13 cellular contexts compared by ENCODE assay signal in the genomic region with DNA sequence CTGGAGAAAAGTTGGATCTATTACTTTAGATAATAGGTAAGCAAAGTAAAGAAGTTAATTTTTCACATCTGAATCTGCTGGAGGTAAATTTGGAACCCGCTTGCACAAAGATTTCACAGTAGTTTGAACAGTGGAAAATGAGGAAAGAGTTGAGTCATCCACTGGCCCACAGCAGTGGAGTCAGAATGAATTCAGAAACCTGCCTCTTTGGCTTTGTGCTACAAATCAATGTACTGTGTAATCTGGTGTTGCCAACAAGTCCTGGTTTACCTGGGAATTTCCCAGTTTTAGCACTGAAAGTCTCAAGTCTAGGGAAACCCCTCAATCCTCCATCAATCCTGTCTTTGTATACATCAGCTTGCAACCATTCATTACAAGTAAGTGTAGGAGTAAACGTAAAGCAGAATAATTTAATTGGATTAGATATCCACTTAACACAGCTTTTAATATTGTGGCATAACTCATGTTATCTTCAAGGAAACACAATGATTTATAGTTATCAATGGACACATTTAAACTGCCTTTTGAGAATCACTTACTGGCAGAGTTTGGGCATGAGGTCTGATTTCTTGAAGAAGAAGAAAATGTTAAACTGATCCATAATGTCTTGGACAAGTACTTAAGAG.
DNase-seq lines count a peak whose midpoint lies in the region; ATAC-seq and TF ChIP-seq lines count a peak whose summit lies in the region.
"Had no signal": no experiment of that assay in that cellular context is flagged by ENCODE, and none has a peak within 500 bp of the region (broad histone marks: within the 10 kb centered on the region; RNA-seq: fewer than 3 reads in every experiment).

No MANE protein-coding gene starts in this region.

- H3K9me3 ChIP-seq in mammary epithelial cell (replicated peaks; ENCODE audit: insufficient read depth, low read length), result no peaks in the 10 kb centered on the region
- H3K9me3 ChIP-seq in right cardiac atrium (ENCODE audit: control insufficient read depth, low read length), result no peaks in the 10 kb centered on the region
- H3K9me3 ChIP-seq: right atrium auricular region, uterus had no signal

- no peaks in the 10 kb centered on the region for H4K20me1 ChIP-seq in mammary epithelial cell (ENCODE audit: insufficient read depth, low read length)

- H3K9me3 Mint-ChIP-seq in glutamatergic neuron (ENCODE audit: unreplicated experiment), result no peaks in the 10 kb centered on the region
- H3K9me3 Mint-ChIP-seq: activated CD4-positive, alpha-beta T cell treated with anti-CD3 and anti-CD28 coated beads, Interleukin-2, amount 10 ng/mL, durations not matched to agents 24 days and 14 days had no signal

- dilution Hi-C loops in mammary epithelial cell (cut with HindIII; ENCODE audit: low sequenced_read_pairs), result no loop called here

- H3K9ac ChIP-seq in mammary epithelial cell (ENCODE audit: insufficient read depth, low read length), result no peak overlapping the region

- H3K27ac ChIP-seq in mammary epithelial cell (ENCODE audit: insufficient read depth, low read depth, low read length), result no peak overlapping the region
- H3K27ac ChIP-seq in right cardiac atrium (ENCODE audit: low read length), result no peak overlapping the region
- H3K27ac ChIP-seq: right atrium auricular region, uterus had no signal

- H3K27ac Mint-ChIP-seq in glutamatergic neuron (ENCODE audit: unreplicated experiment), result no peak overlapping the region
- H3K27ac Mint-ChIP-seq: activated CD4-positive, alpha-beta T cell treated with anti-CD3 and anti-CD28 coated beads, Interleukin-2, amount 10 ng/mL, durations not matched to agents 24 days and 14 days; dendritic cell treated with granulocyte-macrophage colony-stimulating factor and Interleukin-4, amounts not matched to agents 40 ng/mL and 50 ng/mL, for 4 days had no signal

- no peak overlapping the region for H3K4me3 ChIP-seq in mammary epithelial cell (replicated peaks in 1 of 3; ENCODE audit: insufficient read depth in 1 of 3, low read depth in 2 of 3, low read length in 3 of 3)
- no peak overlapping the region for H3K4me3 ChIP-seq in right cardiac atrium (ENCODE audit: low read length)
- H3K4me3 ChIP-seq: right atrium auricular region, uterus had no signal

- no peak overlapping the region for H2AFZ ChIP-seq in mammary epithelial cell (ENCODE audit: low read depth, low read length)

- TF ChIP-seq CTCF in mammary epithelial cell (conservative IDR thresholded peaks at IDR 0.05 in 1 of 2, IDR thresholded peaks at IDR 0.05 in 1 of 2; ENCODE audit: extremely low read depth in 1 of 2, insufficient read depth in 1 of 2, low read depth in 1 of 2, low read length in 2 of 2), result no peak
- no peak for TF ChIP-seq CTCF in GM13977 (IDR thresholded peaks at IDR 0.05; ENCODE audit: extremely low read depth, insufficient read depth, missing control alignments)
- TF ChIP-seq CTCF in glutamatergic neuron (IDR thresholded peaks at IDR 0.05; ENCODE audit: partially characterized antibody, unreplicated experiment), result no peak

- no peaks in the 10 kb centered on the region for H3K36me3 ChIP-seq in mammary epithelial cell (ENCODE audit: insufficient read depth, low read length)
- H3K36me3 ChIP-seq: right atrium auricular region, uterus had no signal

- H3K4me1 ChIP-seq in mammary epithelial cell (ENCODE audit: insufficient read depth, low read length) (no peaks in the 10 kb centered on the region), right cardiac atrium (ENCODE audit: control insufficient read depth, insufficient read depth, low read length) (no peaks in the 10 kb centered on the region)
- H3K4me1 ChIP-seq: right atrium auricular region, uterus had no signal

- intact Hi-C loops in mammary epithelial cell (cut with micrococcal nuclease) (no loop called here), right cardiac atrium (cut with DNase I) (no loop called here)

- no peaks in the 10 kb centered on the region for H3K27me3 Mint-ChIP-seq in glutamatergic neuron (ENCODE audit: unreplicated experiment)
- H3K27me3 Mint-ChIP-seq: dendritic cell treated with granulocyte-macrophage colony-stimulating factor and Interleukin-4, amounts not matched to agents 40 ng/mL and 50 ng/mL, for 4 days had no signal

- BruUV-seq in mammary epithelial cell (replicated peaks; lab: Mats Ljungman, UMichigan), result no TSS peak

- WGBS in mammary epithelial cell (ENCODE audit: low coverage, missing lambda C conversion rate), result 33% methylated on average over 2 of the region's 2 CpGs
- 84% methylated on average over 2 of the region's 2 CpGs for WGBS in right cardiac atrium

- ATAC-seq in GM21447 (IDR thresholded peaks at IDR 0.05; ENCODE audit: unreplicated experiment) (peak; percentile 72), HG03432 (IDR thresholded peaks at IDR 0.05; ENCODE audit: unreplicated experiment) (peak; percentile 83), right cardiac atrium (no peak)

- peak; percentile 25 for DNase-seq in AG08395 (ENCODE audit: low spot score)
- DNase-seq in mammary epithelial cell, result peak; percentile 78
- DNase-seq in right cardiac atrium, result no peak
- DNase-seq in NCI-H510A (lab: John Stamatoyannopoulos, UW), result no peak
- DNase-seq in GM13977 (ENCODE audit: low spot score), result no peak
- no peak for DNase-seq in glutamatergic neuron
- DNase-seq: activated CD4-positive, alpha-beta T cell treated with anti-CD3 and anti-CD28 coated beads, Interleukin-2, amount 10 ng/mL, durations not matched to agents 24 days and 14 days; hypothalamus; uterus had no signal

- H3K4me3 Mint-ChIP-seq in glutamatergic neuron (ENCODE audit: unreplicated experiment), result no peak overlapping the region
- H3K4me3 Mint-ChIP-seq: activated CD4-positive, alpha-beta T cell treated with anti-CD3 and anti-CD28 coated beads, Interleukin-2, amount 10 ng/mL, durations not matched to agents 24 days and 14 days; dendritic cell treated with granulocyte-macrophage colony-stimulating factor and Interleukin-4, amounts not matched to agents 40 ng/mL and 50 ng/mL, for 4 days had no signal

- in situ Hi-C loops in mammary epithelial cell (cut with MboI; ENCODE audit: low sequenced_read_pairs in 2 of 2), result no loop called here
- in situ Hi-C loops in GM13977 (cut with MboI; ENCODE audit: low pct_unique_long_range_greater_than_20kb, low sequenced_read_pairs, unreplicated experiment), result no loop called here

- no peaks in the 10 kb centered on the region for H3K79me2 ChIP-seq in mammary epithelial cell (ENCODE audit: insufficient read depth, low read length)

- no peaks in the 10 kb centered on the region for H3K4me1 Mint-ChIP-seq in glutamatergic neuron (ENCODE audit: low read depth, unreplicated experiment)
- H3K4me1 Mint-ChIP-seq: activated CD4-positive, alpha-beta T cell treated with anti-CD3 and anti-CD28 coated beads, Interleukin-2, amount 10 ng/mL, durations not matched to agents 24 days and 14 days had no signal

- no peak overlapping the region for H3K4me2 ChIP-seq in mammary epithelial cell (ENCODE audit: insufficient read depth, low read depth, low read length)

- H3K27me3 ChIP-seq in mammary epithelial cell (ENCODE audit: insufficient read depth, low read length) (no peaks in the 10 kb centered on the region), right cardiac atrium (ENCODE audit: control insufficient read depth, insufficient read depth) (no peaks in the 10 kb centered on the region)
- H3K27me3 ChIP-seq: right atrium auricular region, uterus had no signal

- H3K36me3 Mint-ChIP-seq in glutamatergic neuron (ENCODE audit: unreplicated experiment), result no peaks in the 10 kb centered on the region

- CTCF ChIA-PET in mammary epithelial cell (lab: Charles Lee; ENCODE audit: low non-redundant PET), result no interaction called here

Comparison
In these comparisons a context has a peak if more than half of its experiments do, and no peak if none do; other contexts are left out.
1. DNase-seq: peak in AG08395 (single experiment) and mammary epithelial cell (single experiment); none in right cardiac atrium (0 of 3), NCI-H510A (single experiment), GM13977 (single experiment) and glutamatergic neuron (single experiment).
2. ATAC-seq: peak in GM21447 (single experiment) and HG03432 (single experiment); none in right cardiac atrium (0 of 2).